ENCODE assay signal across 8 cellular contexts in genomic region chr9:8856686-8857329, GRCh38.
DNase-seq lines count a peak whose midpoint lies in the region; ATAC-seq and TF ChIP-seq lines count a peak whose summit lies in the region.

No MANE protein-coding gene starts in this region.

- H3K27ac ChIP-seq in caudate nucleus (ENCODE audit: low read depth, low read length) (peak overlapping the region; percentile 93), lower lobe of right lung (peak overlapping the region; percentile 19), vagina (peak overlapping the region; percentile 50)

- H3K9me3 ChIP-seq in lower lobe of right lung (no peaks in the 10 kb centered on the region), vagina (no peaks in the 10 kb centered on the region)

- DNase-seq in activated naive CD4-positive, alpha-beta T cell treated with anti-CD3 and anti-CD28 coated beads, Interleukin-2, amount 50 U/mL, for 16 hours = no peak
- DNase-seq in caudate nucleus (lab: John Stamatoyannopoulos, UW) (peak in 1 of 61 donors; percentile 62), lower lobe of right lung (no peak), vagina (ENCODE audit: extremely low spot score in 2 of 2) (no peak), NCI-H510A (lab: John Stamatoyannopoulos, UW) (no peak), NCI-H1436 (lab: John Stamatoyannopoulos, UW) (no peak), cerebellar nuclear complex (lab: John Stamatoyannopoulos, UW) (no peak)

- H3K4me1 Mint-ChIP-seq in activated naive CD4-positive, alpha-beta T cell treated with anti-CD3 and anti-CD28 coated beads, Interleukin-2, amount 50 U/mL, for 24 hours = peaks cover 15% of the 10 kb centered on the region

- H3K27me3 ChIP-seq in lower lobe of right lung (ENCODE audit: low read depth) (peaks cover 32% of the 10 kb centered on the region), vagina (no peaks in the 10 kb centered on the region)

- ATAC-seq in lower lobe of right lung = no peak

- H3K36me3 ChIP-seq in lower lobe of right lung = no peaks in the 10 kb centered on the region
- no peaks in the 10 kb centered on the region for H3K36me3 ChIP-seq in vagina

- intact Hi-C loops in lower lobe of right lung (cut with DNase I) (no loop called here), vagina (cut with DNase I) (no loop called here)

- H3K4me3 Mint-ChIP-seq in activated naive CD4-positive, alpha-beta T cell treated with anti-CD3 and anti-CD28 coated beads, Interleukin-2, amount 50 U/mL, for 24 hours = peak overlapping the region; percentile 33

- H3K27me3 Mint-ChIP-seq in activated naive CD4-positive, alpha-beta T cell treated with anti-CD3 and anti-CD28 coated beads, Interleukin-2, amount 50 U/mL, for 24 hours = peaks cover 30% of the 10 kb centered on the region

- H3K36me3 Mint-ChIP-seq in activated naive CD4-positive, alpha-beta T cell treated with anti-CD3 and anti-CD28 coated beads, Interleukin-2, amount 50 U/mL, for 24 hours = no peaks in the 10 kb centered on the region

- no peak for TF ChIP-seq CTCF in lower lobe of right lung (IDR thresholded peaks at IDR 0.05)
- TF ChIP-seq CTCF in vagina (IDR thresholded peaks at IDR 0.05) = no peak

- H3K4me3 ChIP-seq in lower lobe of right lung (peak overlapping the region; percentile 60), vagina (peak overlapping the region; percentile 59 to 66)

- no peak overlapping the region for H3K27ac Mint-ChIP-seq in activated naive CD4-positive, alpha-beta T cell treated with anti-CD3 and anti-CD28 coated beads, Interleukin-2, amount 50 U/mL, for 24 hours

- no peaks in the 10 kb centered on the region for H3K9me3 Mint-ChIP-seq in activated naive CD4-positive, alpha-beta T cell treated with anti-CD3 and anti-CD28 coated beads, Interleukin-2, amount 50 U/mL, for 24 hours

- TF ChIP-seq POLR2A in vagina (IDR thresholded peaks at IDR 0.05) = no peak

- H3K4me1 ChIP-seq in lower lobe of right lung = peaks cover 6% of the 10 kb centered on the region
- H3K4me1 ChIP-seq in vagina = peaks cover 12% of the 10 kb centered on the region

Comparison
In these comparisons a context has a peak if more than half of its experiments do, and no peak if none do; other contexts are left out.
1. H3K27ac ChIP-seq: peak in every context shown above with its lines; median percentile 93 in caudate nucleus; 50 in vagina; 19 in lower lobe of right lung.